In genomic region chr1:36448530-36449051, GRCh38 we compare ENCODE assay signal across 15 cellular contexts. TPM values are rescaled to one million over a fixed set of nuclear protein-coding genes. Genes with fewer than 3 reads are reported as not detected.
DNase-seq lines count a peak whose midpoint lies in the region; ATAC-seq and TF ChIP-seq lines count a peak whose summit lies in the region.
"Had no signal": no experiment of that assay in that cellular context is flagged by ENCODE, and none has a peak within 500 bp of the region (broad histone marks: within the 10 kb centered on the region; RNA-seq: fewer than 3 reads in every experiment).

No MANE protein-coding gene starts in this region.

- POLR2A ChIA-PET in A673 (lab: Charles Lee; ENCODE audit: low non-redundant PET) (no interaction called here), Panc1 (lab: Charles Lee) (interaction anchor here (0.5 kb wide), 1 partner anchor 14 kb away, joined by 3 read pairs; no protein-coding TSS in a partner anchor)

- intact Hi-C loops in A673 (cut with micrococcal nuclease; ENCODE audit: unreplicated experiment): no loop called here
- intact Hi-C loops in Panc1 (cut with micrococcal nuclease; ENCODE audit: unreplicated experiment): no loop called here

- in situ Hi-C loops in Panc1 (cut with HindIII; ENCODE audit: low pct_unique_long_range_greater_than_20kb, low sequenced_read_pairs): no loop called here

- DNase-seq in A673 (ENCODE audit: low spot score): peak; percentile 41
- DNase-seq in DMS153 (lab: John Stamatoyannopoulos, UW): peak; percentile 57
- DNase-seq in Panc1 (ENCODE audit: low read depth, low spot score): no peak
- DNase-seq in UCSD-AML1 (lab: John Stamatoyannopoulos, UW; ENCODE audit: unreplicated experiment): no peak
- no peak for DNase-seq in NCI-H2081 (lab: John Stamatoyannopoulos, UW)
- DNase-seq: activated T-cell treated with anti-CD3 and anti-CD28 coated beads, Interleukin-2, amount 50 U/mL, for 24 hours; anterior cingulate cortex; KG1; sigmoid colon had no signal

- H3K4me3 ChIP-seq in A673 (ENCODE audit: low read depth, low read length, poor library complexity, severe bottlenecking) (peak overlapping the region; percentile 8), Panc1 (ENCODE audit: low read depth in 2 of 2, low read length in 2 of 2) (no peak overlapping the region)
- H3K4me3 ChIP-seq: gastroesophageal sphincter had no signal

- CTCF ChIA-PET in A673 (lab: Charles Lee) (no interaction called here), Panc1 (lab: Charles Lee) (interaction anchor here (1.3 kb wide), 1 partner anchor 299 kb away, joined by 3 read pairs; the partner anchor contains the start of gene TRAPPC3)

- H3K27me3 ChIP-seq in A673 (replicated peaks; ENCODE audit: insufficient read depth, low read depth, low read length, poor library complexity) (no peaks in the 10 kb centered on the region), Panc1 (ENCODE audit: control insufficient read depth, insufficient read depth, low read length) (no peaks in the 10 kb centered on the region)
- H3K27me3 ChIP-seq: gastroesophageal sphincter, sigmoid colon had no signal

- no peaks in the 10 kb centered on the region for H3K36me3 ChIP-seq in A673 (ENCODE audit: insufficient read depth, low read length, poor library complexity, severe bottlenecking)
- H3K36me3 ChIP-seq in Panc1 (ENCODE audit: control insufficient read depth, insufficient read depth, low read length): no peaks in the 10 kb centered on the region
- H3K36me3 ChIP-seq: gastroesophageal sphincter, sigmoid colon had no signal

- no peaks in the 10 kb centered on the region for H3K9me3 ChIP-seq in A673 (ENCODE audit: low read depth, low read length, poor library complexity, severe bottlenecking)
- no peaks in the 10 kb centered on the region for H3K9me3 ChIP-seq in Panc1 (ENCODE audit: control insufficient read depth, insufficient read depth, low read depth, low read length)
- H3K9me3 ChIP-seq: gastroesophageal sphincter, sigmoid colon had no signal

- ATAC-seq in Panc1: no peak
- peak; percentile 22 for ATAC-seq in esophagus mucosa
- ATAC-seq in GM21526 (IDR thresholded peaks at IDR 0.05; ENCODE audit: low FRiP score, unreplicated experiment): no peak
- ATAC-seq in HG03095 (IDR thresholded peaks at IDR 0.05; ENCODE audit: unreplicated experiment): no peak
- ATAC-seq: gastroesophageal sphincter had no signal

- BruUV-seq in A673 (replicated peaks; lab: Mats Ljungman, UMichigan) (no TSS peak), Panc1 (replicated peaks; lab: Mats Ljungman, UMichigan) (TSS peak; percentile 59)

- no peak for TF ChIP-seq CTCF in A673 (conservative IDR thresholded peaks at IDR 0.05; ENCODE audit: low read depth, low read length)
- no peak for TF ChIP-seq CTCF in Panc1 (IDR thresholded peaks at IDR 0.05)

- H3K4me1 ChIP-seq in A673 (ENCODE audit: insufficient read depth, low read length, poor library complexity, severe bottlenecking) (peaks cover 12% of the 10 kb centered on the region), Panc1 (ENCODE audit: control insufficient read depth, insufficient read depth, low read length) (peaks cover 3% of the 10 kb centered on the region; the same call in 1 of the 2 replicates)

- peak overlapping the region; percentile 61 for H3K27ac ChIP-seq in A673 (ENCODE audit: low read depth, low read length, poor library complexity, severe bottlenecking)
- H3K27ac ChIP-seq in Panc1 (ENCODE audit: low read length): no peak overlapping the region
- H3K27ac ChIP-seq: gastroesophageal sphincter, sigmoid colon had no signal

RNA-seq across cellular contexts. Expression of gene OSCP1, which starts 1.7 kb away (rescaled TPM):
- total RNA-seq in A673 (2021) (5.7 and 10.6 TPM in 2 replicates), Panc1 (2021; ENCODE audit: unreplicated experiment) (5.5 TPM), esophagus mucosa (7.3 TPM)
- polyA plus RNA-seq in Panc1 (2012; ENCODE audit: insufficient read length): 7.3 TPM

RNA-seq across cellular contexts. Expression of gene MRPS15, which starts 15.6 kb away (rescaled TPM):
- total RNA-seq in A673 (2021) (140 and 144 TPM in 2 replicates), Panc1 (2021; ENCODE audit: unreplicated experiment) (113 TPM), esophagus mucosa (89.4 TPM)
- 87.2 TPM for polyA plus RNA-seq in Panc1 (2012; ENCODE audit: insufficient read length)

RNA-seq across cellular contexts. Expression of gene CSF3R, which starts 34.1 kb away (rescaled TPM):
- not detected in 2 replicates for total RNA-seq in A673 (2021)
- total RNA-seq in Panc1 (2021; ENCODE audit: unreplicated experiment): 0.31 TPM
- not detected for polyA plus RNA-seq in Panc1 (2012; ENCODE audit: insufficient read length)
- total RNA-seq in esophagus mucosa: 3.2 TPM
- total RNA-seq: RPMI7951 had no signal
- polyA plus RNA-seq: BJ had no signal

RNA-seq across cellular contexts. Expression of gene LSM10, which starts 50.9 kb away (rescaled TPM):
- total RNA-seq in A673 (2021): 60.7 and 68.0 TPM in 2 replicates
- total RNA-seq in Panc1 (2021; ENCODE audit: unreplicated experiment): 53.7 TPM
- polyA plus RNA-seq in Panc1 (2012; ENCODE audit: insufficient read length): 75.5 TPM
- total RNA-seq in esophagus mucosa: 22.7 TPM

Comparison
In these comparisons a context has a peak if more than half of its experiments do, and no peak if none do; other contexts are left out.
1. DNase-seq: peak in A673 (single experiment) and DMS153 (single experiment); none in Panc1 (single experiment), UCSD-AML1 (single experiment) and NCI-H2081 (0 of 2).